1 cellular context compared by ENCODE assay signal in the genomic region with DNA sequence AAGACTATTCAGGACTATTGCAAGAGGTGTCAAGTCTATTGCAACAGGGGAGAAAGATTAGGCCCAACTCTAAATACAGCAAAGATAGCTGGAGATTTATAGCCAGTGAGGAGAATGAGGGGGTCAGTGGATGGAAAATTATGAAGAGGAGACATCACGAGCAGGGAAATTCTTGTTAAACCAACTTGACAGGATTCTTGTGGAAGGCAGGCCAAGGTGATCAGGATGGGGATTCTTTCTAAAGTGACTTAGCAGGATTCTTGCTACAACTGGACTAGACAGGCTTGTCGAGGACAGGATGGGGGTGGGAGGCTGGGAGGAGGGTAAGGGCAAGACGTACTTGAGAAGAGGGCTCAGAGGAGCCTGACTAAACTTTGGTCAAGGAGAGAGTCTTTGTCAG.
TF ChIP-seq lines count a peak whose summit lies in the region.

No MANE protein-coding gene starts in this region.

TF ChIP-seq in IMR-90, 13 proteins besides CTCF, POLR2A, EP300 and RAD21 (continued from another document):
- TF ChIP-seq MXI1 (IDR thresholded peaks at IDR 0.05; ENCODE audit: borderline replicate concordance, low read depth, low read length) = no peak
- no peak for TF ChIP-seq RFX5 (IDR thresholded peaks at IDR 0.05; ENCODE audit: low read depth, low read length)
- TF ChIP-seq, protein P1, sequence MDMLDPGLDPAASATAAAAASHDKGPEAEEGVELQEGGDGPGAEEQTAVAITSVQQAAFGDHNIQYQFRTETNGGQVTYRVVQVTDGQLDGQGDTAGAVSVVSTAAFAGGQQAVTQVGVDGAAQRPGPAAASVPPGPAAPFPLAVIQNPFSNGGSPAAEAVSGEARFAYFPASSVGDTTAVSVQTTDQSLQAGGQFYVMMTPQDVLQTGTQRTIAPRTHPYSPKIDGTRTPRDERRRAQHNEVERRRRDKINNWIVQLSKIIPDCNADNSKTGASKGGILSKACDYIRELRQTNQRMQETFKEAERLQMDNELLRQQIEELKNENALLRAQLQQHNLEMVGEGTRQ (IDR thresholded peaks at IDR 0.05; ENCODE audit: low read depth, low read length) = no peak
- no peak for TF ChIP-seq MAFK (IDR thresholded peaks at IDR 0.05; ENCODE audit: low read depth, low read length)
- no peak for TF ChIP-seq BHLHE40 (IDR thresholded peaks at IDR 0.05; ENCODE audit: low read depth, low read length)
- no peak for TF ChIP-seq ELK1 (IDR thresholded peaks at IDR 0.05; ENCODE audit: borderline replicate concordance, low read depth, low read length)
- TF ChIP-seq FOS (IDR thresholded peaks at IDR 0.05; ENCODE audit: low read depth, low read length) = no peak
